In the genomic region with DNA sequence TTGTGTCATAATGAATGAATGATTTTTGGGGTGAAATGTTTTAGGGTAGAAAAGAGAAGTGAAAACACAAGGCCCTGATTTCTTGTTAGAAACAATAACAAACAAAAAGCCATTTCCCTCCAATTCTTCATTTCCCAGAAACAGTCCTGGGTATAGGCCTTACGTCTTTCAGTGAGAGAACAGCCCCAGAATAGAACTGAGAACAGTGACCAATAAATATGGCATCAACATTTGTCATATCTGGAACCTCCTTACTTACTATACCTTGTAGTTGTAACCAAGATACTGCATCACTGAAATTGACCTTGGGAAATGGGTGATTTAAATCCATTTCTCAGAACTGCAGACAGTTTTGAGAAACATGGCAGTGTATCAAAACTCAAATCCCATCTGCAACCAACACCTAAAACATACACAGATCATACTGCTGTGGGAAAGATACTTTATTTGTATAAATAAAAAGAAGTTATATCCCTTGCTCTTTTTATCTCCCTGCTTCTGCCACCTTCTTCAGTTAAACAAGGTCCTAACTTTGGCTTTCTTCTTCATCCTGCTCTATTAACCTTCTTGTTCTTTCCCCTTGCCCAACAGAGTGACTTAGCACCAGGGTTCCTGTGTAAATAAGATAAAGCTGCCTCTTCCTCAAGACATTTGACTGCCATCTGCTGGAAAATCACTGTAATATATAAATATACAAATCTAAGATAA, we compare ENCODE assay signal across 8 cellular contexts. TPM values are rescaled to one million over a fixed set of nuclear protein-coding genes. Genes with fewer than 3 reads are reported as not detected.
DNase-seq lines count a peak whose midpoint lies in the region; ATAC-seq, FAIRE-seq and TF ChIP-seq lines count a peak whose summit lies in the region.

No MANE protein-coding gene starts in this region.

- no TSS peak for BruUV-seq in Panc1 (replicated peaks; lab: Mats Ljungman, UMichigan)
- no TSS peak for BruUV-seq in endothelial cell of umbilical vein (replicated peaks; lab: Mats Ljungman, UMichigan)

- dilution Hi-C loops in endothelial cell of umbilical vein (cut with MboI; ENCODE audit: extremely low pct_ligation_motif_present, low sequenced_read_pairs) = no loop called here

- no peak overlapping the region for H3K9ac ChIP-seq in endothelial cell of umbilical vein (replicated peaks; ENCODE audit: extremely low read depth, insufficient read depth, low read length)

- H3K27me3 Mint-ChIP-seq in CD8-positive, alpha-beta T cell (ENCODE audit: low read depth) = no peaks in the 10 kb centered on the region

- no peaks in the 10 kb centered on the region for H3K9me3 ChIP-seq in CD8-positive, alpha-beta T cell (ENCODE audit: low read length)
- H3K9me3 ChIP-seq in Panc1 (ENCODE audit: control insufficient read depth, insufficient read depth, low read depth, low read length) = no peaks in the 10 kb centered on the region
- H3K9me3 ChIP-seq in endothelial cell of umbilical vein (replicated peaks; ENCODE audit: control insufficient read depth, insufficient read depth, low read length) = no peaks in the 10 kb centered on the region

- no peaks in the 10 kb centered on the region for H3K9me3 Mint-ChIP-seq in CD8-positive, alpha-beta T cell

- in situ Hi-C loops in Panc1 (cut with HindIII; ENCODE audit: low pct_unique_long_range_greater_than_20kb, low sequenced_read_pairs) = no loop called here

- H3K4me3 ChIP-seq in CD8-positive, alpha-beta T cell (ENCODE audit: low read depth, low read length) = no peak overlapping the region
- H3K4me3 ChIP-seq in Panc1 (ENCODE audit: low read depth in 2 of 2, low read length in 2 of 2) = no peak overlapping the region
- no peak overlapping the region for H3K4me3 ChIP-seq in endothelial cell of umbilical vein (replicated peaks in 1 of 3; ENCODE audit: insufficient read depth in 1 of 3, low read depth in 1 of 3, low read length in 3 of 3)

- no peak overlapping the region for H3K4me3 Mint-ChIP-seq in CD8-positive, alpha-beta T cell

- intact Hi-C loops in CD8-positive, alpha-beta T cell (cut with DNase I, micrococcal nuclease) = loop anchor here (1.0 to 2.0 kb wide), 3 partner anchors 39 to 121 kb away; no protein-coding TSS in a partner anchor
- intact Hi-C loops in Panc1 (cut with micrococcal nuclease; ENCODE audit: unreplicated experiment) = loop anchor here (2.0 kb wide), 1 partner anchor 119 kb away; no protein-coding TSS in a partner anchor
- intact Hi-C loops in endothelial cell of umbilical vein (cut with micrococcal nuclease) = loop anchor here (1.0 kb wide), 2 partner anchors 39 to 121 kb away; no protein-coding TSS in a partner anchor

- H3K27me3 ChIP-seq in CD8-positive, alpha-beta T cell (ENCODE audit: insufficient read depth, low read length) = no peaks in the 10 kb centered on the region
- H3K27me3 ChIP-seq in Panc1 (ENCODE audit: control insufficient read depth, insufficient read depth, low read length) (no peaks in the 10 kb centered on the region), endothelial cell of umbilical vein (ENCODE audit: control insufficient read depth in 2 of 2, insufficient read depth in 2 of 2, low read length in 2 of 2) (no peaks in the 10 kb centered on the region)

- H3K4me2 ChIP-seq in endothelial cell of umbilical vein (ENCODE audit: insufficient read depth, low read length) = no peak overlapping the region

- POLR2A ChIA-PET in CD8-positive, alpha-beta T cell (lab: Charles Lee) = interaction anchor here (0.9 kb wide), 1 partner anchor 149 kb away, joined by 3 read pairs; no protein-coding TSS in a partner anchor
- POLR2A ChIA-PET in Panc1 (lab: Charles Lee) = no interaction called here
- POLR2A ChIA-PET in endothelial cell of umbilical vein (lab: Charles Lee) = interaction anchor here (0.5 kb wide), 1 partner anchor 19 kb away, joined by 4 read pairs; no protein-coding TSS in a partner anchor

- ATAC-seq in CD8-positive, alpha-beta T cell = peak; percentile 70
- ATAC-seq in Panc1 (peak; percentile 62), GM19397 (IDR thresholded peaks at IDR 0.05; ENCODE audit: unreplicated experiment) (no peak), HG03139 (IDR thresholded peaks at IDR 0.05; ENCODE audit: unreplicated experiment) (no peak)

- no peaks in the 10 kb centered on the region for H3K4me1 Mint-ChIP-seq in CD8-positive, alpha-beta T cell (ENCODE audit: low read depth)

- CTCF ChIA-PET in CD8-positive, alpha-beta T cell (lab: Charles Lee) = interaction anchor here (0.8 to 11.4 kb wide), 14 partner anchors 9 to 159 kb away, joined by 3 to 115 read pairs (median 8); a partner anchor contains a TSS
- CTCF ChIA-PET in Panc1 (lab: Charles Lee) (interaction anchor here (1.0 kb wide), 1 partner anchor 121 kb away, joined by 3 read pairs; no protein-coding TSS in a partner anchor), endothelial cell of umbilical vein (lab: Charles Lee) (interaction anchor here (0.7 to 6.3 kb wide), 17 partner anchors 7 to 310 kb away, joined by 3 to 99 read pairs (median 7); a partner anchor contains a TSS)

- peaks cover 25% of the 10 kb centered on the region for H3K36me3 Mint-ChIP-seq in CD8-positive, alpha-beta T cell

- H4K20me1 ChIP-seq in endothelial cell of umbilical vein (replicated peaks; ENCODE audit: control insufficient read depth, extremely low read depth, insufficient read depth, low read length) = no peaks in the 10 kb centered on the region

- no peak for TF ChIP-seq POLR2A in endothelial cell of umbilical vein (IDR thresholded peaks at IDR 0.05; ENCODE audit: low read depth, low read length)

- peak; percentile 72 for FAIRE-seq in endothelial cell of umbilical vein (lab: Jason Lieb, UNC)

- no peak overlapping the region for H3K27ac Mint-ChIP-seq in CD8-positive, alpha-beta T cell

- TF ChIP-seq CTCF in CD8-positive, alpha-beta T cell (IDR thresholded peaks at IDR 0.05) = peak; percentile 65
- TF ChIP-seq CTCF in Panc1 (IDR thresholded peaks at IDR 0.05) (peak; percentile 59; the same call in 1 of the 2 replicates), endothelial cell of umbilical vein (IDR thresholded peaks at IDR 0.05; ENCODE audit: extremely low read depth in 1 of 2, insufficient read depth in 1 of 2, low read depth in 1 of 2, low read length in 2 of 2) (peak; percentile 22 to 31)

- H3K4me1 ChIP-seq in CD8-positive, alpha-beta T cell (ENCODE audit: insufficient read depth, low read length) = no peaks in the 10 kb centered on the region
- no peaks in the 10 kb centered on the region for H3K4me1 ChIP-seq in Panc1 (ENCODE audit: control insufficient read depth, insufficient read depth, low read length)
- H3K4me1 ChIP-seq in endothelial cell of umbilical vein (ENCODE audit: control insufficient read depth, extremely low read depth, insufficient read depth, low read length) = peaks cover 3% of the 10 kb centered on the region

- H3K36me3 ChIP-seq in CD8-positive, alpha-beta T cell (ENCODE audit: insufficient read depth, low read length) = peaks cover 5% of the 10 kb centered on the region
- H3K36me3 ChIP-seq in Panc1 (ENCODE audit: control insufficient read depth, insufficient read depth, low read length) = no peaks in the 10 kb centered on the region
- peaks cover 0 to 4% of the 10 kb centered on the region in 2 experiments for H3K36me3 ChIP-seq in endothelial cell of umbilical vein (ENCODE audit: control insufficient read depth in 2 of 2, extremely low read depth in 1 of 2, insufficient read depth in 2 of 2, low read length in 2 of 2)

- DNase-seq in CD8-positive, alpha-beta T cell = no peak
- DNase-seq in HCEC 1CT (peak; percentile 77), Panc1 (ENCODE audit: low read depth, low spot score) (no peak), endothelial cell of umbilical vein (ENCODE audit: low read depth, low spot score) (peak; percentile 82), myocyte (ENCODE audit: low read depth) (peak; percentile 66)
- DNase-seq in activated naive CD4-positive, alpha-beta T cell treated with Interleukin-2 at 50 U/mL for 16 hours = no peak

- no peaks in the 10 kb centered on the region for H3K79me2 ChIP-seq in endothelial cell of umbilical vein (ENCODE audit: control insufficient read depth, insufficient read depth, low read length)

- H3K27ac ChIP-seq in CD8-positive, alpha-beta T cell (ENCODE audit: low read depth, low read length) = no peak overlapping the region
- H3K27ac ChIP-seq in Panc1 (ENCODE audit: low read length) (no peak overlapping the region), endothelial cell of umbilical vein (ENCODE audit: insufficient read depth, low read depth, low read length) (peak overlapping the region; percentile 36)

- H2AFZ ChIP-seq in endothelial cell of umbilical vein (ENCODE audit: low read depth, low read length) = no peak overlapping the region

- no peaks in the 10 kb centered on the region for H3K9me1 ChIP-seq in endothelial cell of umbilical vein (replicated peaks; ENCODE audit: control insufficient read depth, extremely low read depth, insufficient read depth, low read length)

TF ChIP-seq in endothelial cell of umbilical vein, 7 proteins besides CTCF, POLR2A, EP300 and RAD21:
- TF ChIP-seq MYC (IDR thresholded peaks at IDR 0.05; ENCODE audit: low read depth, low read length) (no peak), GATA2 (IDR thresholded peaks at IDR 0.05; ENCODE audit: insufficient read depth, insufficient read length, low read depth, low read length) (peak; percentile 36)

RNA-seq across cellular contexts. Expression of a gene that starts 19.5 kb away (rescaled TPM):
- 1 to 10 TPM; 6.1 to 7.3 TPM for total RNA-seq in CD8-positive, alpha-beta T cell
- total RNA-seq in Panc1 (2021; ENCODE audit: unreplicated experiment) = 10.6 TPM
- polyA plus RNA-seq in Panc1 (2012; ENCODE audit: insufficient read length) = 17.7 TPM
- 10.0 TPM in 2 replicates for total RNA-seq in endothelial cell of umbilical vein
- 13.1 and 15.2 TPM in 2 replicates for polyA plus RNA-seq in endothelial cell of umbilical vein
- polyA plus RNA-seq in endothelial cell of umbilical vein (2011; cell fraction: cytosol; rRNA removed) = 10.2 and 11.3 TPM in 2 replicates
- polyA plus RNA-seq in endothelial cell of umbilical vein (2011; cell fraction: nucleus; rRNA removed) = 4.1 and 4.6 TPM in 2 replicates
- 6.4 and 6.8 TPM in 2 replicates for polyA plus RNA-seq in endothelial cell of umbilical vein (2012)
- 6.7 and 8.8 TPM in 2 replicates for polyA minus RNA-seq in endothelial cell of umbilical vein
- polyA minus RNA-seq in endothelial cell of umbilical vein (2011; cell fraction: cytosol; rRNA and poly(A)+ RNA removed) = 0.82 TPM
- 1.5 and 2.0 TPM in 2 replicates for polyA minus RNA-seq in endothelial cell of umbilical vein (2011; cell fraction: nucleus; rRNA and poly(A)+ RNA removed)
- 5.1 and 6.6 TPM in 2 replicates for total RNA-seq in myocyte
- 3.4 TPM for polyA plus RNA-seq in myocyte (2012)

RNA-seq across cellular contexts. Expression of a gene that starts 44.5 kb away (rescaled TPM):
- total RNA-seq in CD8-positive, alpha-beta T cell = not detected
- total RNA-seq in Panc1 (2021; ENCODE audit: unreplicated experiment) (1.5 TPM), endothelial cell of umbilical vein (0.23 TPM in 1 of 2 replicates, not detected in the other), myocyte (not detected in 2 replicates)
- 1.6 TPM for polyA plus RNA-seq in Panc1 (2012; ENCODE audit: insufficient read length)
- polyA plus RNA-seq in endothelial cell of umbilical vein = 1.2 and 1.3 TPM in 2 replicates
- 0.74 and 0.90 TPM in 2 replicates for polyA plus RNA-seq in endothelial cell of umbilical vein (2011; cell fraction: cytosol; rRNA removed)
- polyA plus RNA-seq in endothelial cell of umbilical vein (2011; cell fraction: nucleus; rRNA removed) = 0.40 and 0.60 TPM in 2 replicates
- polyA plus RNA-seq in endothelial cell of umbilical vein (2012) = 0.50 and 1.6 TPM in 2 replicates
- polyA minus RNA-seq in endothelial cell of umbilical vein = 0.81 and 1.0 TPM in 2 replicates
- polyA minus RNA-seq in endothelial cell of umbilical vein (2011; cell fraction: cytosol; rRNA and poly(A)+ RNA removed) = 4.2 TPM
- polyA minus RNA-seq in endothelial cell of umbilical vein (2011; cell fraction: nucleus; rRNA and poly(A)+ RNA removed) = not detected in 2 replicates
- not detected for polyA plus RNA-seq in myocyte (2012)

Comparison
In these comparisons a context has a peak if more than half of its experiments do, and no peak if none do; other contexts are left out.
1. ATAC-seq: peak in CD8-positive, alpha-beta T cell (single experiment) and Panc1 (single experiment); none in GM19397 (single experiment) and HG03139 (single experiment).
2. DNase-seq: peak in HCEC 1CT (single experiment), endothelial cell of umbilical vein (single experiment) and myocyte (single experiment); none in CD8-positive, alpha-beta T cell (0 of 7), Panc1 (single experiment) and activated naive CD4-positive, alpha-beta T cell treated with Interleukin-2 at 50 U/mL for 16 hours (single experiment).
3. Peak in every context shown above with its lines, with median percentiles within 50 percentile points of each other: CTCF ChIP-seq.